ENCODE assay signal across 19 cellular contexts in the genomic region with DNA sequence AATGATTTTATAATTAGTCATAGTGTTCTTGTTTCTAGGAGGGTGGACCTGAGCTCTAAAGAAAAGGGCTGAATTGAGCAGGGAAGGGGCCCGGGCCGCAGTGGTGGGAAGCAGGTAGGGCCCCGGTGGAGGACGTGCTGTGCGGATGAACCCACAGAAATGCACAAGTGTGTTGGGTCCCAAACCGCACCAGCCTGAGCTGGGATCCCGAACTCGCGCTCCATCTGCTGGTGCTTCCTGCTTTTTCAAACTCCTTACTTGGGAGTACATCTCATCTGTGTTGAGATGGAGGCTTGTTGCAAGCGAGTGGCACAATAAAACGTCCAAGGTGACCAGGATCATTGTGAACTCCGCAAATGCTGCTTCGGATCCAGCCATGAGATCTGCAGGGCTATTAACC.
DNase-seq lines count a peak whose midpoint lies in the region; ATAC-seq, FAIRE-seq and TF ChIP-seq lines count a peak whose summit lies in the region.
"Had no signal": no experiment of that assay in that cellular context is flagged by ENCODE, and none has a peak within 500 bp of the region (broad histone marks: within the 10 kb centered on the region; RNA-seq: fewer than 3 reads in every experiment).

No MANE protein-coding gene starts in this region.

- DNase-seq in Daoy (ENCODE audit: low read depth): peak; percentile 50
- DNase-seq in K562 (ENCODE audit: extremely low read depth in 1 of 4, low spot score in 3 of 4): peak in 1 of 4 experiments; percentile 23
- no peak for DNase-seq in G401 (ENCODE audit: low spot score)
- DNase-seq in GM10266 (ENCODE audit: extremely low spot score): no peak
- DNase-seq: C1 segment of cervical spinal cord; Caco-2; CD4-positive, CD25-positive, alpha-beta regulatory T cell; CD8-positive, alpha-beta T cell; DMS153; DND-41; EL; GF-D8; GM23248; H7; HCEC 1CT had no signal

- no peak overlapping the region for H3K9ac ChIP-seq in K562 (ENCODE audit: insufficient read depth in 1 of 2, low read depth in 2 of 2, low read length in 2 of 2)
- H3K9ac ChIP-seq: GM23248 had no signal

- H3K9me3 ChIP-seq in K562 (replicated peaks; ENCODE audit: control insufficient read depth, insufficient read depth, low read depth, low read length): no peaks in the 10 kb centered on the region
- H3K9me3 ChIP-seq: Caco-2 had no signal

- H4K20me1 ChIP-seq in K562 (replicated peaks; ENCODE audit: control insufficient read depth, insufficient read depth, low read length): no peaks in the 10 kb centered on the region; the same call in 1 of the 2 replicates

- peaks cover 3 to 15% of the 10 kb centered on the region in 2 experiments; a peak in 3 of 5 replicates for H3K27me3 ChIP-seq in K562 (ENCODE audit: control insufficient read depth in 2 of 2, insufficient read depth in 2 of 2, low read length in 2 of 2)

- H3K4me2 ChIP-seq in K562 (ENCODE audit: insufficient read depth, low read length): no peak overlapping the region

- no peak for TF ChIP-seq EP300 in K562 (IDR thresholded peaks at IDR 0.05; ENCODE audit: low read length)

- no TSS peak for BruUV-seq in K562 (replicated peaks; lab: Mats Ljungman, UMichigan)

- H3K4me3 ChIP-seq in K562: no peak overlapping the region
- H3K4me3 ChIP-seq: GM23248 had no signal

- under 1% methylated on average over 13 of the region's 13 CpGs for WGBS in K562 (ENCODE audit: insufficient coverage, low coverage, missing lambda C conversion rate)

- POLR2A ChIA-PET in K562 (lab: Yijun Ruan, JAX): interaction anchor here (0.6 kb wide), 1 partner anchor 281 kb away, joined by 3 read pairs; no protein-coding TSS in a partner anchor

- H3K79me2 ChIP-seq in K562 (ENCODE audit: control insufficient read depth, insufficient read depth, low read length): no peaks in the 10 kb centered on the region

- TF ChIP-seq POLR2A in K562 (conservative IDR thresholded peaks at IDR 0.05): no peak

- no peaks in the 10 kb centered on the region for H3K36me3 ChIP-seq in K562 (ENCODE audit: control insufficient read depth, insufficient read depth, low read length)

- H3K9me1 ChIP-seq in K562 (ENCODE audit: control insufficient read depth, insufficient read depth, low read length): no peaks in the 10 kb centered on the region

- H3K27ac ChIP-seq in K562 (ENCODE audit: extremely low read depth, low read depth, low read length): no peak overlapping the region
- H3K27ac ChIP-seq: GM23248 had no signal

- ATAC-seq in K562 (peak; percentile 48; the same call in 1 of the 3 replicates), HG03342 (IDR thresholded peaks at IDR 0.05; ENCODE audit: unreplicated experiment) (no peak)
- ATAC-seq: CD8-positive, alpha-beta T cell had no signal

- in situ Hi-C loops in K562 (cut with MboI): no loop called here
- in situ Hi-C loops in G401 (cut with HindIII; ENCODE audit: low sequenced_read_pairs): no loop called here

- no peak for TF ChIP-seq RAD21 in K562 (CRISPR knock-in tag; conservative IDR thresholded peaks at IDR 0.05 in 1 of 2, IDR thresholded peaks at IDR 0.05 in 1 of 2)

- FAIRE-seq in K562 (lab: Jason Lieb, UNC): no peak
- FAIRE-seq: GM12892, H1 had no signal

- TF ChIP-seq CTCF in LNCAP (IDR thresholded peaks at IDR 0.05) (peak; percentile 27; the same call in 1 of the 2 replicates), K562 (IDR thresholded peaks at IDR 0.05 in 2 of 3, conservative IDR thresholded peaks at IDR 0.05 in 1 of 3; ENCODE audit: insufficient read depth in 2 of 3, low read depth in 1 of 3, low read length in 3 of 3) (0 out of 6 replicates have a peak, but pooled peaks of 1 of the 3 experiments have one; percentile 15), GM10266 (IDR thresholded peaks at IDR 0.05; ENCODE audit: control insufficient read depth, insufficient read depth, low read depth, missing control alignments) (no peak)

- no peak overlapping the region for H2AFZ ChIP-seq in K562 (ENCODE audit: low read depth, low read length)
- H2AFZ ChIP-seq: GM23248 had no signal

- intact Hi-C loops in K562 (cut with micrococcal nuclease): no loop called here

- H3K4me1 ChIP-seq in K562 (replicated peaks in 1 of 2; ENCODE audit: control insufficient read depth in 2 of 2, insufficient read depth in 2 of 2, low read length in 2 of 2): no peaks in the 10 kb centered on the region
- H3K4me1 ChIP-seq: Caco-2 had no signal

- CTCF ChIA-PET in K562 (lab: Yijun Ruan, JAX; ENCODE audit: low intra/inter-chr PET ratio): no interaction called here

TF ChIP-seq in K562, 482 proteins besides CTCF, POLR2A, EP300 and RAD21:
- TF ChIP-seq BRD9 (IDR thresholded peaks at IDR 0.05; ENCODE audit: low read depth, partially characterized antibody) (no peak), ZNF707 (CRISPR knock-in tag; conservative IDR thresholded peaks at IDR 0.05) (no peak), ARID2 (IDR thresholded peaks at IDR 0.05) (no peak)
- TF ChIP-seq, protein P1, sequence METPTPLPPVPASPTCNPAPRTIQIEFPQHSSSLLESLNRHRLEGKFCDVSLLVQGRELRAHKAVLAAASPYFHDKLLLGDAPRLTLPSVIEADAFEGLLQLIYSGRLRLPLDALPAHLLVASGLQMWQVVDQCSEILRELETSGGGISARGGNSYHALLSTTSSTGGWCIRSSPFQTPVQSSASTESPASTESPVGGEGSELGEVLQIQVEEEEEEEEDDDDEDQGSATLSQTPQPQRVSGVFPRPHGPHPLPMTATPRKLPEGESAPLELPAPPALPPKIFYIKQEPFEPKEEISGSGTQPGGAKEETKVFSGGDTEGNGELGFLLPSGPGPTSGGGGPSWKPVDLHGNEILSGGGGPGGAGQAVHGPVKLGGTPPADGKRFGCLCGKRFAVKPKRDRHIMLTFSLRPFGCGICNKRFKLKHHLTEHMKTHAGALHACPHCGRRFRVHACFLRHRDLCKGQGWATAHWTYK (CRISPR knock-in tag; IDR thresholded peaks at IDR 0.05): no peak
- TF ChIP-seq, protein P2, sequence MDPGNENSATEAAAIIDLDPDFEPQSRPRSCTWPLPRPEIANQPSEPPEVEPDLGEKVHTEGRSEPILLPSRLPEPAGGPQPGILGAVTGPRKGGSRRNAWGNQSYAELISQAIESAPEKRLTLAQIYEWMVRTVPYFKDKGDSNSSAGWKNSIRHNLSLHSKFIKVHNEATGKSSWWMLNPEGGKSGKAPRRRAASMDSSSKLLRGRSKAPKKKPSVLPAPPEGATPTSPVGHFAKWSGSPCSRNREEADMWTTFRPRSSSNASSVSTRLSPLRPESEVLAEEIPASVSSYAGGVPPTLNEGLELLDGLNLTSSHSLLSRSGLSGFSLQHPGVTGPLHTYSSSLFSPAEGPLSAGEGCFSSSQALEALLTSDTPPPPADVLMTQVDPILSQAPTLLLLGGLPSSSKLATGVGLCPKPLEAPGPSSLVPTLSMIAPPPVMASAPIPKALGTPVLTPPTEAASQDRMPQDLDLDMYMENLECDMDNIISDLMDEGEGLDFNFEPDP (CRISPR knock-in tag; IDR thresholded peaks at IDR 0.05): no peak
